1 cellular context compared by ENCODE assay signal in genomic region chr7:124073325-124073676, GRCh38.
TF ChIP-seq lines count a peak whose summit lies in the region.

No MANE protein-coding gene starts in this region.

TF ChIP-seq in IMR-90, 13 proteins besides CTCF, POLR2A, EP300 and RAD21 (continued from another document):
- TF ChIP-seq FOS (IDR thresholded peaks at IDR 0.05; ENCODE audit: low read depth, low read length) (no peak), SMC3 (IDR thresholded peaks at IDR 0.05; ENCODE audit: low read depth, low read length) (no peak), CHD1 (IDR thresholded peaks at IDR 0.05; ENCODE audit: low read depth, low read length) (no peak), RCOR1 (IDR thresholded peaks at IDR 0.05; ENCODE audit: insufficient replicate concordance, low read length) (no peak), USF2 (IDR thresholded peaks at IDR 0.05; ENCODE audit: low read depth, low read length) (no peak), MAZ (IDR thresholded peaks at IDR 0.05; ENCODE audit: borderline replicate concordance, low read depth, low read length) (no peak), ELK1 (IDR thresholded peaks at IDR 0.05; ENCODE audit: borderline replicate concordance, low read depth, low read length) (no peak), NFE2L2 (IDR thresholded peaks at IDR 0.05; ENCODE audit: low read depth, low read length) (no peak)
